1 cellular context compared by ENCODE assay signal in the genomic region with DNA sequence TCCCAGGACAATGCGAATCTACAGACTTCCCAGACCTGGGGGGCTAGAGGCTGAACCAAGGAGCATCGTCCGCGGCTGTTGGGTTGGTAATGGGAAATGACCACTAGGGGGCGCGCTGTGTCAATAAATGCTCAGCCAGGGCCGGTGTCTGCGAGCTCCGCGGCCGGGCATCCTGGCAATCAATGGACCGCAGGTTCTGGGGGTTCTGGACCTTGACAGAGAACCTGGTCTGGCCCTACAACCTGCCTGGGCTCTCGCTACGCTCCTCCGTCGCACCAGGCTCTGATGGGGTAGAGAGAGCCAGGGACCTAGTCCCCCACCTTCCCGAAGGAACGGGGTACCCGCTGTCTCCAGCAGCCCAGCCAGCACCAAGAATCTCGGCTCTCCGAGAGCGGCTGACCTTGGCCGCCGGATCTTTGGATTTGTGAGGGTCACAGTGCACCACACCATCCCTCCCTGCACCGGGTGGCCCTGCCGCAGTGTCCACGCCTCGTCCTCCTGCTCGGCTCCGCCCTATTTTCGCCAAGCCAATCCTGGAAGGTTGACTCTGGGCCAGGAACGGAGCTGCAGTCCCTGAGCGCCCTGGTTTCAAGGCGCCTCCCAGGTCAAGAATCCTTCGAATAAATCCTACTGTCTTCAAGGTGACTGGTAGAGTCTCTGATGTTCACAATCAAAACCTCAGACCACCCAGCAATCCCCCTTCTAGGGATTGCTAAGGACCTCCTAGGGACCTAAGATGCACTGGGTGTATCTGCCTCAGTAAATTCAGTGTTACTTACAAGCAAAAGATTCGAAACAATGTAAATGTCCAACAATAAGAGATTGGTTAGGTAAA.
TF ChIP-seq lines count a peak whose summit lies in the region.

No MANE protein-coding gene starts in this region.

TF ChIP-seq in HepG2, 621 proteins besides CTCF, POLR2A, EP300 and RAD21 (continued from another document and continues in another):
- TF ChIP-seq, protein P1, sequence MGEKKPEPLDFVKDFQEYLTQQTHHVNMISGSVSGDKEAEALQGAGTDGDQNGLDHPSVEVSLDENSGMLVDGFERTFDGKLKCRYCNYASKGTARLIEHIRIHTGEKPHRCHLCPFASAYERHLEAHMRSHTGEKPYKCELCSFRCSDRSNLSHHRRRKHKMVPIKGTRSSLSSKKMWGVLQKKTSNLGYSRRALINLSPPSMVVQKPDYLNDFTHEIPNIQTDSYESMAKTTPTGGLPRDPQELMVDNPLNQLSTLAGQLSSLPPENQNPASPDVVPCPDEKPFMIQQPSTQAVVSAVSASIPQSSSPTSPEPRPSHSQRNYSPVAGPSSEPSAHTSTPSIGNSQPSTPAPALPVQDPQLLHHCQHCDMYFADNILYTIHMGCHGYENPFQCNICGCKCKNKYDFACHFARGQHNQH (CRISPR knock-in tag; IDR thresholded peaks at IDR 0.05) = peak; percentile 82
- TF ChIP-seq MNT (IDR thresholded peaks at IDR 0.05) = no peak
- TF ChIP-seq ZNF597 (CRISPR knock-in tag; IDR thresholded peaks at IDR 0.05) = no peak
- TF ChIP-seq ZNF264 (CRISPR knock-in tag; IDR thresholded peaks at IDR 0.05) = no peak
- TF ChIP-seq REXO4 (CRISPR knock-in tag; IDR thresholded peaks at IDR 0.05; ENCODE audit: borderline replicate concordance) = no peak
- no peak for TF ChIP-seq ZBTB39 (CRISPR knock-in tag; IDR thresholded peaks at IDR 0.05)
- peak; percentile 30; the same call in 1 of the 2 replicates for TF ChIP-seq ZNF121 (CRISPR knock-in tag; IDR thresholded peaks at IDR 0.05)
- TF ChIP-seq NKX3-1 (CRISPR knock-in tag; IDR thresholded peaks at IDR 0.05) = no peak
- no peak for TF ChIP-seq MAZ (IDR thresholded peaks at IDR 0.05; ENCODE audit: borderline replicate concordance, low read depth, low read length)
- peak; percentile 79 for TF ChIP-seq MAZ (CRISPR knock-in tag; IDR thresholded peaks at IDR 0.05; ENCODE audit: low read depth)
- TF ChIP-seq ZNF17 (CRISPR knock-in tag; IDR thresholded peaks at IDR 0.05) = no peak
- TF ChIP-seq, protein P2, sequence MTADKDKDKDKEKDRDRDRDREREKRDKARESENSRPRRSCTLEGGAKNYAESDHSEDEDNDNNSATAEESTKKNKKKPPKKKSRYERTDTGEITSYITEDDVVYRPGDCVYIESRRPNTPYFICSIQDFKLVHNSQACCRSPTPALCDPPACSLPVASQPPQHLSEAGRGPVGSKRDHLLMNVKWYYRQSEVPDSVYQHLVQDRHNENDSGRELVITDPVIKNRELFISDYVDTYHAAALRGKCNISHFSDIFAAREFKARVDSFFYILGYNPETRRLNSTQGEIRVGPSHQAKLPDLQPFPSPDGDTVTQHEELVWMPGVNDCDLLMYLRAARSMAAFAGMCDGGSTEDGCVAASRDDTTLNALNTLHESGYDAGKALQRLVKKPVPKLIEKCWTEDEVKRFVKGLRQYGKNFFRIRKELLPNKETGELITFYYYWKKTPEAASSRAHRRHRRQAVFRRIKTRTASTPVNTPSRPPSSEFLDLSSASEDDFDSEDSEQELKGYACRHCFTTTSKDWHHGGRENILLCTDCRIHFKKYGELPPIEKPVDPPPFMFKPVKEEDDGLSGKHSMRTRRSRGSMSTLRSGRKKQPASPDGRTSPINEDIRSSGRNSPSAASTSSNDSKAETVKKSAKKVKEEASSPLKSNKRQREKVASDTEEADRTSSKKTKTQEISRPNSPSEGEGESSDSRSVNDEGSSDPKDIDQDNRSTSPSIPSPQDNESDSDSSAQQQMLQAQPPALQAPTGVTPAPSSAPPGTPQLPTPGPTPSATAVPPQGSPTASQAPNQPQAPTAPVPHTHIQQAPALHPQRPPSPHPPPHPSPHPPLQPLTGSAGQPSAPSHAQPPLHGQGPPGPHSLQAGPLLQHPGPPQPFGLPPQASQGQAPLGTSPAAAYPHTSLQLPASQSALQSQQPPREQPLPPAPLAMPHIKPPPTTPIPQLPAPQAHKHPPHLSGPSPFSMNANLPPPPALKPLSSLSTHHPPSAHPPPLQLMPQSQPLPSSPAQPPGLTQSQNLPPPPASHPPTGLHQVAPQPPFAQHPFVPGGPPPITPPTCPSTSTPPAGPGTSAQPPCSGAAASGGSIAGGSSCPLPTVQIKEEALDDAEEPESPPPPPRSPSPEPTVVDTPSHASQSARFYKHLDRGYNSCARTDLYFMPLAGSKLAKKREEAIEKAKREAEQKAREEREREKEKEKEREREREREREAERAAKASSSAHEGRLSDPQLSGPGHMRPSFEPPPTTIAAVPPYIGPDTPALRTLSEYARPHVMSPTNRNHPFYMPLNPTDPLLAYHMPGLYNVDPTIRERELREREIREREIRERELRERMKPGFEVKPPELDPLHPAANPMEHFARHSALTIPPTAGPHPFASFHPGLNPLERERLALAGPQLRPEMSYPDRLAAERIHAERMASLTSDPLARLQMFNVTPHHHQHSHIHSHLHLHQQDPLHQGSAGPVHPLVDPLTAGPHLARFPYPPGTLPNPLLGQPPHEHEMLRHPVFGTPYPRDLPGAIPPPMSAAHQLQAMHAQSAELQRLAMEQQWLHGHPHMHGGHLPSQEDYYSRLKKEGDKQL (CRISPR knock-in tag; IDR thresholded peaks at IDR 0.05; ENCODE audit: low read depth) = no peak
- no peak for TF ChIP-seq EHMT2 (IDR thresholded peaks at IDR 0.05; ENCODE audit: borderline replicate concordance, low read depth, low read length)
- TF ChIP-seq ZC3H4 (CRISPR knock-in tag; IDR thresholded peaks at IDR 0.05; ENCODE audit: borderline replicate concordance) = no peak
- TF ChIP-seq ZBTB1 (CRISPR knock-in tag; IDR thresholded peaks at IDR 0.05; ENCODE audit: borderline replicate concordance) = no peak
- peak; percentile 71; the same call in 1 of the 2 replicates for TF ChIP-seq ZSCAN21 (CRISPR knock-in tag; IDR thresholded peaks at IDR 0.05; ENCODE audit: borderline replicate concordance)
- TF ChIP-seq FOXK1 (CRISPR knock-in tag; IDR thresholded peaks at IDR 0.05; ENCODE audit: borderline replicate concordance, low read depth) = peak; percentile 38; the same call in 1 of the 2 replicates
- TF ChIP-seq CC2D1A (CRISPR knock-in tag; IDR thresholded peaks at IDR 0.05) = no peak
- peak; percentile 46; the same call in 1 of the 2 replicates for TF ChIP-seq RFXANK (CRISPR knock-in tag; IDR thresholded peaks at IDR 0.05)
- TF ChIP-seq REST (IDR thresholded peaks at IDR 0.05; ENCODE audit: borderline replicate concordance in 1 of 2, low read depth in 1 of 2, low read length in 2 of 2) = no peak
- TF ChIP-seq HNRNPUL1 (IDR thresholded peaks at IDR 0.05; ENCODE audit: low read depth, low read length) = no peak
- TF ChIP-seq ZSCAN30 (CRISPR knock-in tag; IDR thresholded peaks at IDR 0.05) = no peak
- TF ChIP-seq ATF6 (CRISPR knock-in tag; conservative IDR thresholded peaks at IDR 0.05) = no peak
- peak; percentile 89 for TF ChIP-seq SP4 (CRISPR knock-in tag; IDR thresholded peaks at IDR 0.05)
- TF ChIP-seq ZBTB8A (CRISPR knock-in tag; IDR thresholded peaks at IDR 0.05; ENCODE audit: borderline replicate concordance, low read depth) = no peak
- TF ChIP-seq ZNF550 (CRISPR knock-in tag; IDR thresholded peaks at IDR 0.05; ENCODE audit: borderline replicate concordance) = peak; percentile 66; the same call in 1 of the 2 replicates
- TF ChIP-seq ZNF75D (CRISPR knock-in tag; IDR thresholded peaks at IDR 0.05; ENCODE audit: borderline replicate concordance) = no peak
- TF ChIP-seq ZNF841 (CRISPR knock-in tag; IDR thresholded peaks at IDR 0.05; ENCODE audit: borderline replicate concordance) = no peak
- TF ChIP-seq NR2F2 (IDR thresholded peaks at IDR 0.05; ENCODE audit: borderline replicate concordance, low read depth) = no peak
- TF ChIP-seq ZNF3 (CRISPR knock-in tag; IDR thresholded peaks at IDR 0.05) = no peak
- no peak for TF ChIP-seq FOXJ3 (CRISPR knock-in tag; IDR thresholded peaks at IDR 0.05; ENCODE audit: borderline replicate concordance)
- no peak for TF ChIP-seq CBX2 (IDR thresholded peaks at IDR 0.05; ENCODE audit: low read depth, low read length)
- no peak for TF ChIP-seq CBX2 (CRISPR knock-in tag; IDR thresholded peaks at IDR 0.05; ENCODE audit: low read depth)
- TF ChIP-seq SAFB2 (CRISPR knock-in tag; IDR thresholded peaks at IDR 0.05; ENCODE audit: borderline replicate concordance, low read depth) = no peak; the same call in 1 of the 2 replicates
- no peak for TF ChIP-seq KLF12 (CRISPR knock-in tag; IDR thresholded peaks at IDR 0.05; ENCODE audit: borderline replicate concordance)
- peak; percentile 85 for TF ChIP-seq ZNF292 (CRISPR knock-in tag; IDR thresholded peaks at IDR 0.05; ENCODE audit: borderline replicate concordance, low read depth)
- TF ChIP-seq NCOR1 (IDR thresholded peaks at IDR 0.05; ENCODE audit: borderline replicate concordance, low read length) = no peak; the same call in 1 of the 2 replicates
- TF ChIP-seq ZNF816 (CRISPR knock-in tag; IDR thresholded peaks at IDR 0.05; ENCODE audit: borderline replicate concordance) = 0 out of 2 replicates have a peak, but pooled peaks have one; percentile 5
- peak; percentile 59; the same call in 1 of the 2 replicates for TF ChIP-seq SP140L (CRISPR knock-in tag; IDR thresholded peaks at IDR 0.05; ENCODE audit: borderline replicate concordance)
- TF ChIP-seq ZNF562 (CRISPR knock-in tag; IDR thresholded peaks at IDR 0.05; ENCODE audit: borderline replicate concordance) = no peak
- TF ChIP-seq RFXAP (CRISPR knock-in tag; IDR thresholded peaks at IDR 0.05; ENCODE audit: borderline replicate concordance) = no peak
- TF ChIP-seq SRSF4 (IDR thresholded peaks at IDR 0.05; ENCODE audit: low read depth, low read length, poor library complexity, severe bottlenecking) = no peak
- 0 out of 2 replicates have a peak, but pooled peaks have one; percentile 32 for TF ChIP-seq ZNF776 (CRISPR knock-in tag; IDR thresholded peaks at IDR 0.05)
